ENCODE assay signal across 1 cellular context in the genomic region with DNA sequence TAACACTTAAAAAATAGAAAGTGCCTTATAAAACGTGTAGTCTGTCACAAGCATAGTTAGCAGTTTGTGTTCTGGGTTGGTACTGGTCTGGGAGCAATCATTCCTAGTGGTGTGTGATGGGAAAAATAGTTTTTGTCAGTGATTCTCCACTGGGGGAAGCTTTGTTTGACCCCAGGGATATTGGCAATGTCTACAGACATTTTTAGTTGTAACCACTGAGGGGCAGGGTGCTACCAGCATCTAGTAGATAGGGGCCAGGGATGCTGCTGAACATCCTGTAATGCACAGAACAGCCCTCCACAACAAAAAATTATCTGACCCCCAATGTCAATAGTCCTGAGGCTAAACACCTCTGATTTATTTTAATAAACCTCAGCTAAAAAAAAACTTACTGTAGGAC.
TF ChIP-seq lines count a peak whose summit lies in the region.

No MANE protein-coding gene starts in this region.

TF ChIP-seq in H1, 55 proteins besides CTCF, POLR2A, EP300 and RAD21 (continued from another document):
- TF ChIP-seq E2F6 (IDR thresholded peaks at IDR 0.05) (no peak), ASH2L (IDR thresholded peaks at IDR 0.05; ENCODE audit: low read length) (no peak), SUZ12 (IDR thresholded peaks at IDR 0.05; ENCODE audit: low read length) (no peak), SP1 (IDR thresholded peaks at IDR 0.05; ENCODE audit: low read depth, low read length) (no peak), KDM4A (IDR thresholded peaks at IDR 0.05; ENCODE audit: low read depth, low read length, severe bottlenecking) (no peak)
